ENCODE assay signal across 20 cellular contexts in genomic region chr2:171813729-171814128, GRCh38.
"Had no signal": no experiment of that assay in that cellular context is flagged by ENCODE, and none has a peak within 500 bp of the region (broad histone marks: within the 10 kb centered on the region; RNA-seq: fewer than 3 reads in every experiment).

No MANE protein-coding gene starts in this region.

- H3K27me3 ChIP-seq: pancreas, right lobe of liver, stomach had no signal

- H3K4me1 ChIP-seq: pancreas had no signal

- H3K9me3 Mint-ChIP-seq: activated B cell treated with CpG ODN at 0.5 μM for 24 hours; activated CD4-positive, alpha-beta memory T cell treated with anti-CD3 and anti-CD28 coated beads, Interleukin-2, amount 10 ng/mL, durations not matched to agents 7 days and 5 days; activated T-helper 17 cell treated with anti-CD3 and anti-CD28 coated beads, Interleukin-2, amount 50 U/mL, for 72 hours; brain had no signal

- H3K4me1 Mint-ChIP-seq: activated B cell treated with CpG ODN at 0.5 μM for 24 hours; activated CD4-positive, alpha-beta memory T cell treated with anti-CD3 and anti-CD28 coated beads, Interleukin-2, amount 10 ng/mL, durations not matched to agents 7 days and 5 days; activated T-helper 17 cell treated with anti-CD3 and anti-CD28 coated beads, Interleukin-2, amount 50 U/mL, for 72 hours; naive B cell had no signal

- FAIRE-seq: pancreas, small intestine had no signal

- H3K36me3 ChIP-seq: pancreas, right lobe of liver had no signal

- H3K4me3 ChIP-seq: coronary artery, mucosa of descending colon, pancreas, right lobe of liver, SK-N-MC, stomach had no signal

- H3K9me3 ChIP-seq: mucosa of descending colon, pancreas, right lobe of liver, stomach had no signal

- H3K27me3 Mint-ChIP-seq: activated B cell treated with CpG ODN at 0.5 μM for 24 hours; activated CD4-positive, alpha-beta memory T cell treated with anti-CD3 and anti-CD28 coated beads, Interleukin-2, amount 10 ng/mL, durations not matched to agents 7 days and 5 days; activated T-helper 17 cell treated with anti-CD3 and anti-CD28 coated beads, Interleukin-2, amount 50 U/mL, for 72 hours; brain; naive B cell had no signal

- H3K4me3 Mint-ChIP-seq: activated B cell treated with CpG ODN at 0.5 μM for 24 hours; activated CD4-positive, alpha-beta memory T cell treated with anti-CD3 and anti-CD28 coated beads, Interleukin-2, amount 10 ng/mL, durations not matched to agents 7 days and 5 days; activated T-helper 17 cell treated with anti-CD3 and anti-CD28 coated beads, Interleukin-2, amount 50 U/mL, for 72 hours; brain; naive B cell had no signal

- DNase-seq: activated B cell treated with CpG ODN at 0.5 μM for 24 hours; activated CD4-positive, alpha-beta memory T cell treated with anti-CD3 and anti-CD28 coated beads, Interleukin-2, amount 10 ng/mL, durations not matched to agents 7 days and 5 days; activated CD4-positive, alpha-beta T cell treated with anti-CD3 and anti-CD28 coated beads for 4 hours; activated naive CD4-positive, alpha-beta T cell; activated T-cell treated with anti-CD3 and anti-CD28 coated beads, Interleukin-2, amount 50 U/mL, for 1 hour; caudate nucleus; mesenchymal stem cell; mucosa of descending colon; naive B cell; pancreas; right lobe of liver; small intestine; stimulated activated CD4-positive, alpha-beta T cell treated with anti-CD3 and anti-CD28 coated beads, Interleukin-15, amount 100 ng/mL, for 24 hours; stimulated activated CD4-positive, alpha-beta T cell treated with anti-CD3 and anti-CD28 coated beads, Interleukin-2, amount 100 ng/mL, for 48 hours; stomach; T1000 had no signal

- H3K27ac Mint-ChIP-seq: activated B cell treated with CpG ODN at 0.5 μM for 24 hours; activated CD4-positive, alpha-beta memory T cell treated with anti-CD3 and anti-CD28 coated beads, Interleukin-2, amount 10 ng/mL, durations not matched to agents 7 days and 5 days had no signal

- H3K27ac ChIP-seq: coronary artery, pancreas, right lobe of liver, SK-N-MC, stomach had no signal

- ATAC-seq: activated T-helper 17 cell treated with anti-CD3 and anti-CD28 coated beads, Interleukin-2, amount 50 U/mL, for 72 hours; mucosa of descending colon; pancreas; right lobe of liver had no signal
